15 cellular contexts compared by ENCODE assay signal in the genomic region with DNA sequence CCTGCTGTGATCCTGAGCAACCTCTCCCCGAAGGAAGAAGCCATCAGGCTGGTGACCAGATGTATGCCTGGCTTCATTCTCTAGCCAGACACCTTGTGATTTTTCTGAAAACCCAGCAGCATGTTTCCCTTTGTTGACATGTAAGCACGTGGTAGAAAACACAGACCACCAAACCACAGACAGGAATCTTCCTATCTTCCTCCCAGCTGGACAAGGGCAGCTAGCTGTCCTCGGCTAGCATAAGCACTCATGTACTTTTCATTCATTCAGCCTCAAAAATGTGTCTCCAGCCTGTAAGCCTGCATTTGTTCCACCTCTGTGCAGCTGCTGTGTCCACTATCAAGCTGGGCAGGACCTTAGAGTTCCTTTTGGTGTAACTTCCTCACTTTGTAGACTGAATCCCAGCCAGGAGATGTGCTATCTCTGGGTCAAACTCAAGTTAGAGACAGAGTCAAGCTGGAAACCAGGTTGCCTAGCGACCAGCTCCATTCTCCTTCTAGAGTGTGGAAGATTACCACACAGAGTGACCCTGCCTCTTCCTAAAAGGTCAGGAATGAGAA. TPM values are rescaled to one million over a fixed set of nuclear protein-coding genes. Genes with fewer than 3 reads are reported as not detected.
DNase-seq lines count a peak whose midpoint lies in the region; TF ChIP-seq lines count a peak whose summit lies in the region.
"Had no signal": no experiment of that assay in that cellular context is flagged by ENCODE, and none has a peak within 500 bp of the region (broad histone marks: within the 10 kb centered on the region; RNA-seq: fewer than 3 reads in every experiment).

No MANE protein-coding gene starts in this region.

- no peak for TF ChIP-seq POLR2A in transverse colon (IDR thresholded peaks at IDR 0.05)

- H3K27me3 ChIP-seq in transverse colon: peaks cover 10% of the 10 kb centered on the region
- H3K27me3 ChIP-seq: MG63, right lobe of liver had no signal

- no peaks in the 10 kb centered on the region for H3K36me3 ChIP-seq in transverse colon
- H3K36me3 ChIP-seq: MG63, right lobe of liver had no signal

- H3K27ac ChIP-seq in transverse colon: peak overlapping the region; percentile 48 to 79 (median 66)
- H3K27ac ChIP-seq: 22Rv1, right lobe of liver had no signal

- intact Hi-C loops in transverse colon (cut with DNase I; ENCODE audit: low total_unique reads): no loop called here

- no peak for TF ChIP-seq CTCF in fibroblast of mammary gland (conservative IDR thresholded peaks at IDR 0.05; ENCODE audit: control insufficient read depth, insufficient read depth, low read depth, low read length)
- TF ChIP-seq CTCF in transverse colon (IDR thresholded peaks at IDR 0.05): no peak

- WGBS in transverse colon (ENCODE audit: low coverage in 1 of 2), 2 donors: 49 to 55% methylated on average over 2 to 4 of the region's 4 CpGs

- peaks cover 0 to 13% (median 3%) of the 10 kb centered on the region in 4 donors for H3K4me1 ChIP-seq in transverse colon
- H3K4me1 ChIP-seq: right lobe of liver had no signal

- no peaks in the 10 kb centered on the region for H3K9me3 ChIP-seq in transverse colon
- H3K9me3 ChIP-seq: MG63, right lobe of liver had no signal

- TF ChIP-seq EP300 in transverse colon (IDR thresholded peaks at IDR 0.05; ENCODE audit: low read depth): no peak

- DNase-seq in DMS 273 (lab: John Stamatoyannopoulos, UW; ENCODE audit: unreplicated experiment) (peak; percentile 18), DMS 273 treated with DMSO at 0.1 percent for 48 hours (lab: John Stamatoyannopoulos, UW) (no peak), fibroblast of mammary gland (ENCODE audit: low read depth) (peak; percentile 40), mucosa of gallbladder (ENCODE audit: low spot score) (peak; percentile 19), transverse colon (peak; percentile 48), G401 (ENCODE audit: low spot score) (no peak), NCI-H187 (lab: John Stamatoyannopoulos, UW) (no peak)
- DNase-seq in stimulated activated naive CD4-positive, alpha-beta T cell (lab: John Stamatoyannopoulos, UW): no peak
- DNase-seq: activated CD8-positive, alpha-beta memory T cell treated with anti-CD3 and anti-CD28 coated beads, Interleukin-2, amount 50 U/mL, for 4 hours; dorsolateral prefrontal cortex; MG63; midbrain; NCI-H446 treated with DMSO at 0.1 percent for 48 hours; right lobe of liver had no signal

- no peak overlapping the region for H3K4me3 ChIP-seq in fibroblast of mammary gland (ENCODE audit: control insufficient read depth, low read depth, low read length)
- no peak overlapping the region for H3K4me3 ChIP-seq in transverse colon
- H3K4me3 ChIP-seq: dorsolateral prefrontal cortex, MG63, right lobe of liver had no signal

- in situ Hi-C loops in transverse colon (cut with MboI; ENCODE audit: low pct_ligation_motif_present in 1 of 4, low pct_unique_long_range_greater_than_20kb in 1 of 4, low sequenced_read_pairs in 3 of 4) (no loop called here), G401 (cut with HindIII; ENCODE audit: low sequenced_read_pairs) (no loop called here)

RNA-seq across cellular contexts. Expression of a gene that starts 7.2 kb away (rescaled TPM):
- 53.9 TPM for total RNA-seq in mucosa of gallbladder
- total RNA-seq in transverse colon: 10 to 100 TPM; 23.6 to 49.4 (median 38.0) TPM
- total RNA-seq in G401 (2014; rRNA removed; shearing (Covaris generic)): 0.37 and 2.5 TPM in 2 replicates

Comparison
In these comparisons a context has a peak if more than half of its experiments do, and no peak if none do; other contexts are left out.
1. DNase-seq: peak in DMS 273 (single experiment), fibroblast of mammary gland (single experiment), mucosa of gallbladder (single experiment) and transverse colon (single experiment); none in DMS 273 treated with DMSO at 0.1 percent for 48 hours (single experiment), G401 (single experiment), NCI-H187 (0 of 2) and stimulated activated naive CD4-positive, alpha-beta T cell (0 of 6).